ENCODE assay signal across 36 cellular contexts in the genomic region with DNA sequence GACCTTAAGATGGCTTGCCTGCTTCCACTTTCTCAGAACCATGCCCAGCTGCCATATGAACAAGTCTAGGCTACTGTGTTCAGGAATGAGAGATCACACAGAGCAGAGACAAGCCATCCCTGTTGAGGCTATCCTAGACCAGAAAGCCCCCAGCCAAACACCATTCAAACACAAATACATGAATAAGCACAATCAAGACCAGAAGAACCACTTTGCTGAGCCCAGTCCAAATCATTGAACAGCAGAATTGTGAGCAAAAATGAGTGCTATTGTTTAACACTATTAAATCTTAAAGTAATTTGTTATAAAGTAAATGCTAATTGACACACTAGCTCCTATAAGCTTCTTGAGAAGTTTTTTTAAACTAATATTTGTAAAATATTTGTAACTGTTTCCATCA.
"Had no signal": no experiment of that assay in that cellular context is flagged by ENCODE, and none has a peak within 500 bp of the region (broad histone marks: within the 10 kb centered on the region; RNA-seq: fewer than 3 reads in every experiment).

No MANE protein-coding gene starts in this region.

- H3K27me3 ChIP-seq: ascending aorta, cardiac muscle cell had no signal

- H3K36me3 Mint-ChIP-seq: activated CD4-positive, alpha-beta memory T cell treated with anti-CD3 and anti-CD28 coated beads for 36 hours; activated naive CD4-positive, alpha-beta T cell treated with anti-CD3 and anti-CD28 coated beads, Interleukin-2, amount 50 U/mL, for 72 hours; activated naive CD8-positive, alpha-beta T cell treated with anti-CD3 and anti-CD28 coated beads for 36 hours; brain had no signal

- H3K36me3 ChIP-seq: ascending aorta, cardiac muscle cell had no signal

- H3K4me3 ChIP-seq: ascending aorta, cardiac muscle cell had no signal

- H3K4me1 Mint-ChIP-seq: activated B cell treated with CpG ODN at 0.5 μM for 24 hours; activated CD4-positive, alpha-beta T cell treated with anti-CD3 and anti-CD28 coated beads, Interleukin-2, amount 10 ng/mL, durations not matched to agents 24 days and 14 days; activated naive CD8-positive, alpha-beta T cell treated with anti-CD3 and anti-CD28 coated beads for 36 hours; activated T-helper 17 cell treated with anti-CD3 and anti-CD28 coated beads, Interleukin-2, amount 50 U/mL, for 72 hours; brain; central memory CD8-positive, alpha-beta T cell had no signal

- ATAC-seq: activated CD8-positive, alpha-beta T cell treated with anti-CD3 and anti-CD28 coated beads for 36 hours; activated naive CD4-positive, alpha-beta T cell treated with anti-CD3 and anti-CD28 coated beads, Interleukin-2, amount 50 U/mL, for 72 hours; activated T-cell treated with anti-CD3 and anti-CD28 coated beads, Interleukin-2, amount 50 U/mL, for 4 hours; activated T-cell treated with anti-CD3 and anti-CD28 coated beads, Interleukin-2, amount 50 U/mL, for 72 hours; activated T-helper 17 cell treated with anti-CD3 and anti-CD28 coated beads, Interleukin-2, amount 50 U/mL, for 72 hours had no signal

- DNase-seq: activated B cell treated with CpG ODN at 0.5 μM for 24 hours; activated CD4-positive, alpha-beta memory T cell treated with anti-CD3 and anti-CD28 coated beads for 36 hours; activated CD4-positive, alpha-beta T cell treated with anti-CD3 and anti-CD28 coated beads for 4 hours; activated CD4-positive, alpha-beta T cell treated with anti-CD3 and anti-CD28 coated beads, Interleukin-2, amount 10 ng/mL, durations not matched to agents 24 days and 14 days; activated CD4-positive, alpha-beta T cell treated with anti-CD3 and anti-CD28 coated beads, Interleukin-2, amount 50 U/mL, for 1 hour; activated CD4-positive, alpha-beta T cell treated with anti-CD3 and anti-CD28 coated beads, Interleukin-2, amount 50 U/mL, for 4 hours; activated CD4-positive, CD25-positive, alpha-beta regulatory T cell treated with anti-CD3 and anti-CD28 coated beads, Interleukin-2, amount 50 U/mL, for 72 hours; activated CD8-positive, alpha-beta memory T cell treated with anti-CD3 and anti-CD28 coated beads, Interleukin-2, amount 50 U/mL, for 4 hours; activated CD8-positive, alpha-beta T cell treated with anti-CD3 and anti-CD28 coated beads for 36 hours; activated effector memory CD4-positive, alpha-beta T cell treated with anti-CD3 and anti-CD28 coated beads, Interleukin-2, amount 50 U/mL, for 16 hours; activated gamma-delta T cell treated with Interleukin-2 at 50 U/mL for 16 hours; activated naive CD4-positive, alpha-beta T cell; activated naive CD4-positive, alpha-beta T cell treated with anti-CD3 and anti-CD28 coated beads for 36 hours; activated naive CD4-positive, alpha-beta T cell treated with anti-CD3 and anti-CD28 coated beads, Interleukin-2, amount 50 U/mL, for 16 hours; activated naive CD8-positive, alpha-beta T cell treated with anti-CD3 and anti-CD28 coated beads for 36 hours; activated T-cell treated with anti-CD3 and anti-CD28 coated beads for 4 hours; activated T-cell treated with anti-CD3 and anti-CD28 coated beads, Interleukin-2, amount 50 U/mL, for 1 hour; activated T-cell treated with anti-CD3 and anti-CD28 coated beads, Interleukin-2, amount 50 U/mL, for 4 hours; activated T-cell treated with anti-CD3 and anti-CD28 coated beads, Interleukin-2, amount 50 U/mL, for 72 hours; amygdala; anterior cingulate cortex; caudate nucleus; cerebellar nuclear complex; T-helper 1 cell; T-helper 2 cell; T-helper 9 cell had no signal

- H3K9me3 Mint-ChIP-seq: activated CD4-positive, alpha-beta T cell treated with anti-CD3 and anti-CD28 coated beads, Interleukin-2, amount 10 ng/mL, durations not matched to agents 24 days and 14 days; T-helper 1 cell treated with Interleukin-12 subunit alpha and Interleukin-12 subunit beta and Interleukin-4 antibody, amounts not matched to agents 30 μg/mL and 1 μg/mL, for 36 hours had no signal

- H3K27ac ChIP-seq: ascending aorta, cardiac muscle cell, VCaP had no signal

- H3K4me3 Mint-ChIP-seq: activated B cell treated with CpG ODN at 0.5 μM for 24 hours; activated CD4-positive, alpha-beta memory T cell treated with anti-CD3 and anti-CD28 coated beads for 36 hours; activated CD4-positive, alpha-beta T cell treated with anti-CD3 and anti-CD28 coated beads, Interleukin-2, amount 10 ng/mL, durations not matched to agents 24 days and 14 days; activated CD8-positive, alpha-beta T cell treated with anti-CD3 and anti-CD28 coated beads for 36 hours; activated naive CD4-positive, alpha-beta T cell treated with anti-CD3 and anti-CD28 coated beads for 36 hours; activated naive CD8-positive, alpha-beta T cell treated with anti-CD3 and anti-CD28 coated beads for 36 hours; activated T-cell treated with anti-CD3 and anti-CD28 coated beads, Interleukin-2, amount 50 U/mL, for 4 hours; activated T-cell treated with anti-CD3 and anti-CD28 coated beads, Interleukin-2, amount 50 U/mL, for 72 hours; activated T-helper 1 cell treated with anti-CD3 and anti-CD28 coated beads, Interleukin-12 subunit alpha, Interleukin-12 subunit beta, Interleukin-2, Interleukin-4 antibody, amounts not matched to agents 30 ng/mL and 10 ng/mL and 1 ng/mL, durations not matched to agents 14 hours and 24 hours and 36 hours; activated T-helper 17 cell treated with anti-CD3 and anti-CD28 coated beads, Interleukin-2, amount 50 U/mL, for 72 hours; brain; central memory CD8-positive, alpha-beta T cell; T-helper 1 cell treated with Interleukin-12 subunit alpha and Interleukin-12 subunit beta and Interleukin-4 antibody, amounts not matched to agents 30 μg/mL and 1 μg/mL, for 36 hours; T-helper 2 cell treated with Interferon-gamma antibody and Interleukin-4, amounts not matched to agents 5 μg/mL and 100 μg/mL, for 36 hours had no signal

- H3K27ac Mint-ChIP-seq: activated B cell treated with CpG ODN at 0.5 μM for 24 hours; activated CD4-positive, alpha-beta memory T cell treated with anti-CD3 and anti-CD28 coated beads for 36 hours; activated CD4-positive, alpha-beta T cell treated with anti-CD3 and anti-CD28 coated beads, Interleukin-2, amount 10 ng/mL, durations not matched to agents 24 days and 14 days; activated CD8-positive, alpha-beta T cell treated with anti-CD3 and anti-CD28 coated beads for 36 hours; activated naive CD4-positive, alpha-beta T cell treated with anti-CD3 and anti-CD28 coated beads for 36 hours; activated naive CD4-positive, alpha-beta T cell treated with anti-CD3 and anti-CD28 coated beads, Interleukin-2, amount 50 U/mL, for 72 hours; activated naive CD8-positive, alpha-beta T cell treated with anti-CD3 and anti-CD28 coated beads for 36 hours; activated T-cell treated with anti-CD3 and anti-CD28 coated beads, Interleukin-2, amount 50 U/mL, for 72 hours; activated T-helper 1 cell treated with anti-CD3 and anti-CD28 coated beads, Interleukin-12 subunit alpha, Interleukin-12 subunit beta, Interleukin-2, Interleukin-4 antibody, amounts not matched to agents 30 ng/mL and 10 ng/mL and 1 ng/mL, durations not matched to agents 14 hours and 24 hours and 36 hours; activated T-helper 17 cell treated with anti-CD3 and anti-CD28 coated beads, Interleukin-2, amount 50 U/mL, for 72 hours; brain; T-helper 1 cell treated with Interleukin-12 subunit alpha and Interleukin-12 subunit beta and Interleukin-4 antibody, amounts not matched to agents 30 μg/mL and 1 μg/mL, for 36 hours; T-helper 2 cell treated with Interferon-gamma antibody and Interleukin-4, amounts not matched to agents 5 μg/mL and 100 μg/mL, for 36 hours had no signal

- H3K27me3 Mint-ChIP-seq: activated CD4-positive, alpha-beta T cell treated with anti-CD3 and anti-CD28 coated beads, Interleukin-2, amount 10 ng/mL, durations not matched to agents 24 days and 14 days had no signal

- H3K4me1 ChIP-seq: ascending aorta had no signal
